35 cellular contexts compared by ENCODE assay signal in the genomic region with DNA sequence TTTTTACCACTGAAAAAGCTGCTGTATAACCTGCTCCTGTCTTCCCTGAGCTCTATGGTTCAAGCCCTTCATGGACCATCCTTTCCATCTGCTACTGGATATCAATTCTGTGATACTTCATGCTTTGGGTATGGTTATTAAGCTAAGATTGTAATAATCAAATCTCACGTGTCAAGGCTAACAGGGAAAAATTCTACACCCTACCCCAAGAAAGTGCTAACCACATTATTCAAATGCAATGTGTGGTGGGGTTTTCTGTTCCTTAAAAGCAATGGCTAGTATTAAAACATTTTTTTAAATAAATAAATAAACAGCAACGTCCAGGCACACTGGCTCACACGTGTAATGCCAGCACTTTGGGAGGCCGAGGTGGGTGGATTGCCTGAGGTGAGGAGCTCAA.
"Had no signal": no experiment of that assay in that cellular context is flagged by ENCODE, and none has a peak within 500 bp of the region (broad histone marks: within the 10 kb centered on the region; RNA-seq: fewer than 3 reads in every experiment).

No MANE protein-coding gene starts in this region.

- H3K27ac Mint-ChIP-seq: activated CD4-positive, alpha-beta T cell treated with anti-CD3 and anti-CD28 coated beads, Interleukin-2, amount 10 ng/mL, durations not matched to agents 24 days and 14 days; activated CD8-positive, alpha-beta T cell treated with anti-CD3 and anti-CD28 coated beads for 36 hours; activated naive CD4-positive, alpha-beta T cell treated with anti-CD3 and anti-CD28 coated beads, Interleukin-2, amount 50 U/mL, for 24 hours; activated naive CD8-positive, alpha-beta T cell treated with anti-CD3 and anti-CD28 coated beads, Interleukin-2, amount 10 ng/mL, durations not matched to agents 7 days and 5 days; activated T-cell treated with anti-CD3 and anti-CD28 coated beads, Interleukin-2, amount 50 U/mL, for 72 hours; activated T-helper 17 cell treated with anti-CD3 and anti-CD28 coated beads, Interleukin-2, amount 50 U/mL, for 72 hours had no signal

- H3K9me3 Mint-ChIP-seq: activated CD4-positive, alpha-beta T cell treated with anti-CD3 and anti-CD28 coated beads, Interleukin-2, amount 10 ng/mL, durations not matched to agents 24 days and 14 days; activated CD8-positive, alpha-beta T cell treated with anti-CD3 and anti-CD28 coated beads for 36 hours; activated naive CD4-positive, alpha-beta T cell treated with anti-CD3 and anti-CD28 coated beads, Interleukin-2, amount 50 U/mL, for 24 hours; activated naive CD8-positive, alpha-beta T cell treated with anti-CD3 and anti-CD28 coated beads, Interleukin-2, amount 10 ng/mL, durations not matched to agents 7 days and 5 days; activated T-cell treated with anti-CD3 and anti-CD28 coated beads, Interleukin-2, amount 50 U/mL, for 72 hours; activated T-helper 17 cell treated with anti-CD3 and anti-CD28 coated beads, Interleukin-2, amount 50 U/mL, for 72 hours; central memory CD8-positive, alpha-beta T cell had no signal

- H3K4me3 Mint-ChIP-seq: activated CD4-positive, alpha-beta T cell treated with anti-CD3 and anti-CD28 coated beads, Interleukin-2, amount 10 ng/mL, durations not matched to agents 24 days and 14 days; activated CD8-positive, alpha-beta T cell treated with anti-CD3 and anti-CD28 coated beads for 36 hours; activated naive CD4-positive, alpha-beta T cell treated with anti-CD3 and anti-CD28 coated beads, Interleukin-2, amount 50 U/mL, for 24 hours; activated naive CD8-positive, alpha-beta T cell treated with anti-CD3 and anti-CD28 coated beads, Interleukin-2, amount 10 ng/mL, durations not matched to agents 7 days and 5 days; activated T-cell treated with anti-CD3 and anti-CD28 coated beads, Interleukin-2, amount 50 U/mL, for 72 hours; activated T-helper 17 cell treated with anti-CD3 and anti-CD28 coated beads, Interleukin-2, amount 50 U/mL, for 72 hours; central memory CD8-positive, alpha-beta T cell had no signal

- H3K27ac ChIP-seq: ascending aorta, cardiac muscle cell, Peyer's patch, WERI-Rb-1 had no signal

- H3K9me3 ChIP-seq: ascending aorta, MG63, Peyer's patch had no signal

- H3K4me3 ChIP-seq: ascending aorta, cardiac muscle cell, MG63, Peyer's patch had no signal

- DNase-seq: activated CD4-positive, alpha-beta T cell treated with anti-CD3 and anti-CD28 coated beads, Interleukin-2, amount 10 ng/mL, durations not matched to agents 24 days and 14 days; activated CD4-positive, alpha-beta T cell treated with anti-CD3 and anti-CD28 coated beads, Interleukin-2, amount 50 U/mL, for 4 hours; activated CD8-positive, alpha-beta T cell treated with anti-CD3 and anti-CD28 coated beads for 36 hours; activated gamma-delta T cell; activated naive CD4-positive, alpha-beta T cell treated with Interleukin-2 at 50 U/mL for 16 hours; activated naive CD8-positive, alpha-beta T cell treated with anti-CD3 and anti-CD28 coated beads, Interleukin-2, amount 10 ng/mL, durations not matched to agents 7 days and 5 days; activated T-cell treated with anti-CD3 and anti-CD28 coated beads, Interleukin-2, amount 50 U/mL, for 1 hour; activated T-cell treated with anti-CD3 and anti-CD28 coated beads, Interleukin-2, amount 50 U/mL, for 72 hours; amygdala; Kasumi-1; MG63; MV-4-11; NCI-H1092; NCI-H1436 treated with DMSO at 0.1 percent for 48 hours; NCI-H1694 treated with DMSO at 0.1 percent for 48 hours; NCI-H2029; NCI-H345; NCI-H510A; NCI-H526; NCI-H748 treated with DMSO at 0.1 percent for 48 hours; NK-92 treated with Interleukin-12 subunit alpha and Interleukin-12 subunit beta, amount 100 ng/mL, for 24 hours; PC-3; Peyer's patch; RPMI8226; SIG-M5; T-helper 1 cell; T-helper 2 cell; T1000; WERI-Rb-1 had no signal

- H3K36me3 Mint-ChIP-seq: activated naive CD8-positive, alpha-beta T cell treated with anti-CD3 and anti-CD28 coated beads, Interleukin-2, amount 10 ng/mL, durations not matched to agents 7 days and 5 days had no signal

- ATAC-seq: activated CD8-positive, alpha-beta T cell treated with anti-CD3 and anti-CD28 coated beads for 36 hours; activated T-cell treated with anti-CD3 and anti-CD28 coated beads, Interleukin-2, amount 50 U/mL, for 72 hours; activated T-helper 17 cell treated with anti-CD3 and anti-CD28 coated beads, Interleukin-2, amount 50 U/mL, for 72 hours; PC-3; SK-N-SH treated with all-trans-retinoic acid at 6 μM for 48 hours had no signal

- H3K36me3 ChIP-seq: ascending aorta, cardiac muscle cell, MG63, Peyer's patch, WERI-Rb-1 had no signal

- H3K27me3 ChIP-seq: ascending aorta, cardiac muscle cell, MG63, Peyer's patch had no signal

- H3K27me3 Mint-ChIP-seq: activated CD4-positive, alpha-beta T cell treated with anti-CD3 and anti-CD28 coated beads, Interleukin-2, amount 10 ng/mL, durations not matched to agents 24 days and 14 days; activated CD8-positive, alpha-beta T cell treated with anti-CD3 and anti-CD28 coated beads for 36 hours; activated naive CD4-positive, alpha-beta T cell treated with anti-CD3 and anti-CD28 coated beads, Interleukin-2, amount 50 U/mL, for 24 hours; activated naive CD8-positive, alpha-beta T cell treated with anti-CD3 and anti-CD28 coated beads, Interleukin-2, amount 10 ng/mL, durations not matched to agents 7 days and 5 days; activated T-helper 17 cell treated with anti-CD3 and anti-CD28 coated beads, Interleukin-2, amount 50 U/mL, for 72 hours; central memory CD8-positive, alpha-beta T cell had no signal
